In genomic region chr12:98418357-98419075, GRCh38 we compare ENCODE assay signal across 8 cellular contexts.
DNase-seq lines count a peak whose midpoint lies in the region; ATAC-seq and TF ChIP-seq lines count a peak whose summit lies in the region.

No MANE protein-coding gene starts in this region.

- ATAC-seq in GM18861 (IDR thresholded peaks at IDR 0.05; ENCODE audit: unreplicated experiment) = peak; percentile 91
- peak; percentile 73 for ATAC-seq in HG02943 (IDR thresholded peaks at IDR 0.05; ENCODE audit: low read depth, unreplicated experiment)

- peak overlapping the region in 2 of 4 donors; percentile 49 to 57 for H3K27ac ChIP-seq in Peyer's patch
- peak overlapping the region; percentile 33 for H3K27ac ChIP-seq in fibroblast of lung (ENCODE audit: insufficient read depth, low read length)
- H3K27ac ChIP-seq in rectal smooth muscle tissue (ENCODE audit: low read depth, low read length) = peak overlapping the region; percentile 4

- H3K4me2 ChIP-seq in fibroblast of lung (ENCODE audit: extremely low read depth, insufficient read depth, low read length) = peak overlapping the region; percentile 86

- DNase-seq in Peyer's patch = peak; percentile 18 to 88 (median 79)
- DNase-seq in fibroblast of lung (ENCODE audit: low read depth in 2 of 2) = peak; percentile 95 to 99
- no peak for DNase-seq in T-helper 1 cell
- no peak for DNase-seq in T-helper 9 cell
- no peak for DNase-seq in NCI-H2081 treated with DMSO at 0.1 percent for 48 hours (lab: John Stamatoyannopoulos, UW)

- H4K20me1 ChIP-seq in fibroblast of lung (ENCODE audit: control insufficient read depth, extremely low read depth, insufficient read depth, low read length) = no peaks in the 10 kb centered on the region

- TF ChIP-seq CTCF in Peyer's patch (IDR thresholded peaks at IDR 0.05) = no peak
- TF ChIP-seq CTCF in fibroblast of lung (conservative IDR thresholded peaks at IDR 0.05 in 1 of 2, IDR thresholded peaks at IDR 0.05 in 1 of 2; ENCODE audit: low read depth in 1 of 2, low read length in 2 of 2) = no peak

- H3K4me1 ChIP-seq in Peyer's patch (peaks cover 0 to 21% (median 0%) of the 10 kb centered on the region in 4 donors), fibroblast of lung (ENCODE audit: control insufficient read depth, extremely low read depth, insufficient read depth, low read length) (peaks cover 7% of the 10 kb centered on the region), rectal smooth muscle tissue (ENCODE audit: control insufficient read depth, insufficient read depth, low read length) (peaks cover 8% of the 10 kb centered on the region)

- no peaks in the 10 kb centered on the region for H3K27me3 ChIP-seq in Peyer's patch
- H3K27me3 ChIP-seq in fibroblast of lung (ENCODE audit: control insufficient read depth, insufficient read depth, low read length) = no peaks in the 10 kb centered on the region
- no peaks in the 10 kb centered on the region for H3K27me3 ChIP-seq in rectal smooth muscle tissue (ENCODE audit: control insufficient read depth, insufficient read depth, low read length)

- peak overlapping the region; percentile 27 for H2AFZ ChIP-seq in fibroblast of lung (ENCODE audit: low read length)

- H3K79me2 ChIP-seq in fibroblast of lung (ENCODE audit: control insufficient read depth, insufficient read depth, low read length) = no peaks in the 10 kb centered on the region

- H3K9ac ChIP-seq in fibroblast of lung (ENCODE audit: insufficient read depth, low read length) = no peak overlapping the region
- H3K9ac ChIP-seq in rectal smooth muscle tissue (ENCODE audit: low read length) = no peak overlapping the region

- no peaks in the 10 kb centered on the region for H3K36me3 ChIP-seq in Peyer's patch
- H3K36me3 ChIP-seq in fibroblast of lung (ENCODE audit: control insufficient read depth, insufficient read depth, low read length) = no peaks in the 10 kb centered on the region
- H3K36me3 ChIP-seq in rectal smooth muscle tissue (ENCODE audit: control insufficient read depth, insufficient read depth, low read length) = no peaks in the 10 kb centered on the region

- no peaks in the 10 kb centered on the region for H3K9me3 ChIP-seq in Peyer's patch
- no peaks in the 10 kb centered on the region for H3K9me3 ChIP-seq in fibroblast of lung (ENCODE audit: control insufficient read depth, insufficient read depth, low read depth, low read length)

- H3K4me3 ChIP-seq in Peyer's patch (no peak overlapping the region), fibroblast of lung (replicated peaks in 1 of 4; ENCODE audit: control extremely low read depth in 1 of 4, insufficient read depth in 1 of 4, low read depth in 3 of 4, low read length in 4 of 4) (peak overlapping the region in 3 of 4 experiments; percentile 5 to 42 (median 28)), rectal smooth muscle tissue (ENCODE audit: low read length) (peak overlapping the region; percentile 25)

- no peak for TF ChIP-seq POLR2A in Peyer's patch (IDR thresholded peaks at IDR 0.05)

Comparison
In these comparisons a context has a peak if more than half of its experiments do, and no peak if none do; other contexts are left out.
1. DNase-seq: peak in Peyer's patch (3 of 3) and fibroblast of lung (2 of 2); none in T-helper 1 cell (0 of 5), T-helper 9 cell (single experiment) and NCI-H2081 treated with DMSO at 0.1 percent for 48 hours (single experiment).
2. H3K4me3 ChIP-seq: peak in fibroblast of lung (3 of 4) and rectal smooth muscle tissue (single experiment); none in Peyer's patch (0 of 4).